ENCODE assay signal across 8 cellular contexts in genomic region chr19:38361633-38362075, GRCh38. TPM values are rescaled to one million over a fixed set of nuclear protein-coding genes. Genes with fewer than 3 reads are reported as not detected.
DNase-seq lines count a peak whose midpoint lies in the region; ATAC-seq lines count a peak whose summit lies in the region.

No MANE protein-coding gene starts in this region.

- H3K9ac ChIP-seq in endocrine pancreas (ENCODE audit: control insufficient read depth, insufficient read depth, low read length) (peak overlapping the region; percentile 27), mesendoderm (ENCODE audit: low read length) (peak overlapping the region; percentile 69)

- H2BK5ac ChIP-seq in mesendoderm (ENCODE audit: low read length) = no peak overlapping the region

- DNase-seq in DMS153 treated with DMSO at 0.1 percent for 48 hours (lab: John Stamatoyannopoulos, UW; ENCODE audit: unreplicated experiment) (peak; percentile 63), NCI-H82 (lab: John Stamatoyannopoulos, UW) (peak; percentile 96), mesendoderm (peak; percentile 95), GOT3 (lab: John Stamatoyannopoulos, UW) (no peak)
- peak; percentile 35 to 52 (median 42) for DNase-seq in activated CD8-positive, alpha-beta memory T cell treated with anti-CD3 and anti-CD28 coated beads for 48 hours (ENCODE audit: low read depth in 2 of 3, low spot score in 2 of 3)
- peak; percentile 46 for DNase-seq in stimulated activated CD8-positive, alpha-beta memory T cell treated with anti-CD3 and anti-CD28 coated beads, Interleukin-12 subunit alpha, Interleukin-12 subunit beta, amount 100 ng/mL, for 24 hours (ENCODE audit: extremely low read depth)

- H3K36me3 ChIP-seq in endocrine pancreas (ENCODE audit: control insufficient read depth, insufficient read depth, low read length) (no peaks in the 10 kb centered on the region), mesendoderm (ENCODE audit: control insufficient read depth, insufficient read depth, low read length) (no peaks in the 10 kb centered on the region)

- H3K4me1 ChIP-seq in endocrine pancreas (ENCODE audit: control insufficient read depth, insufficient read depth, low read length) (no peaks in the 10 kb centered on the region), mesendoderm (ENCODE audit: control insufficient read depth, low read depth, low read length) (no peaks in the 10 kb centered on the region)

- no peak overlapping the region for H4K5ac ChIP-seq in mesendoderm (ENCODE audit: low read length)

- H3K4me3 ChIP-seq in endocrine pancreas (ENCODE audit: control insufficient read depth, insufficient read depth, low read length) (no peak overlapping the region), mesendoderm (ENCODE audit: low read length) (peak overlapping the region; percentile 53)

- ATAC-seq in HG02970 (IDR thresholded peaks at IDR 0.05; ENCODE audit: low FRiP score, unreplicated experiment) = peak; percentile 55

- no peak overlapping the region for H4K8ac ChIP-seq in mesendoderm (ENCODE audit: low read depth, low read length)

- WGBS in mesendoderm (ENCODE audit: extremely low coverage, insufficient coverage, low lambda C conversion rate) = no CpG with 5 or more reads among the region's 37 CpGs

- H3K27me3 ChIP-seq in endocrine pancreas (ENCODE audit: control insufficient read depth, insufficient read depth, low read length) (peaks cover 2% of the 10 kb centered on the region), mesendoderm (ENCODE audit: insufficient read depth, low read length, poor library complexity) (peaks cover 7% of the 10 kb centered on the region)

- H3K79me1 ChIP-seq in mesendoderm (ENCODE audit: low read length) = no peaks in the 10 kb centered on the region

- no peak overlapping the region for H3K23ac ChIP-seq in mesendoderm (ENCODE audit: low read length)

- no peak overlapping the region for H3K18ac ChIP-seq in mesendoderm (ENCODE audit: low read length)

- H2BK120ac ChIP-seq in mesendoderm (ENCODE audit: low read depth, low read length) = no peak overlapping the region

- no peaks in the 10 kb centered on the region for H3K9me3 ChIP-seq in endocrine pancreas (ENCODE audit: control insufficient read depth, low read length)

- H3K79me2 ChIP-seq in mesendoderm (ENCODE audit: control insufficient read depth, insufficient read depth, low read length) = no peaks in the 10 kb centered on the region

- peak overlapping the region; percentile 12 for H3K27ac ChIP-seq in mesendoderm (ENCODE audit: low read depth, low read length)

- no peak overlapping the region for H2AK5ac ChIP-seq in mesendoderm (ENCODE audit: low read length)

- H2BK15ac ChIP-seq in mesendoderm (replicated peaks; ENCODE audit: low read depth) = no peak overlapping the region

- H3K56ac ChIP-seq in mesendoderm (ENCODE audit: low read length) = peak overlapping the region; percentile 86

- no peak overlapping the region for H3K4ac ChIP-seq in mesendoderm (ENCODE audit: low read depth, low read length)

- peak overlapping the region; percentile 93 for H3K4me2 ChIP-seq in mesendoderm (ENCODE audit: low read length)

RNA-seq across cellular contexts. Expression of gene PSMD8, which starts 12.7 kb away (rescaled TPM):
- 175 TPM for polyA plus RNA-seq in mesendoderm (2013, experiment 1 of 2)
- 175 TPM for polyA plus RNA-seq in mesendoderm (2013, experiment 2 of 2)

RNA-seq across cellular contexts. Expression of gene CATSPERG, which starts 26.0 kb away (rescaled TPM):
- 0.07 TPM for polyA plus RNA-seq in mesendoderm (2013, experiment 1 of 2)
- polyA plus RNA-seq in mesendoderm (2013, experiment 2 of 2) = 0.20 TPM

RNA-seq across cellular contexts. Expression of gene GGN, which starts 26.2 kb away (rescaled TPM):
- polyA plus RNA-seq in mesendoderm (2013, experiment 1 of 2) = 0.56 TPM
- 0.35 TPM for polyA plus RNA-seq in mesendoderm (2013, experiment 2 of 2)

RNA-seq across cellular contexts. Expression of gene SPRED3, which starts 26.8 kb away (rescaled TPM):
- 2.1 TPM for polyA plus RNA-seq in mesendoderm (2013, experiment 1 of 2)
- 2.1 TPM for polyA plus RNA-seq in mesendoderm (2013, experiment 2 of 2)

RNA-seq across cellular contexts. Expression of gene FAM98C, which starts 41.2 kb away (rescaled TPM):
- 2.2 TPM for polyA plus RNA-seq in mesendoderm (2013, experiment 1 of 2)
- 2.6 TPM for polyA plus RNA-seq in mesendoderm (2013, experiment 2 of 2)
